In genomic region chr17:64037180-64037579, GRCh38 we compare ENCODE assay signal across 24 cellular contexts. TPM values are rescaled to one million over a fixed set of nuclear protein-coding genes. Genes with fewer than 3 reads are reported as not detected.
"Had no signal": no experiment of that assay in that cellular context is flagged by ENCODE, and none has a peak within 500 bp of the region (broad histone marks: within the 10 kb centered on the region; RNA-seq: fewer than 3 reads in every experiment).

No MANE protein-coding gene starts in this region.

- H3K4me3 Mint-ChIP-seq: activated CD4-positive, alpha-beta T cell treated with anti-CD3 and anti-CD28 coated beads for 36 hours; stimulated activated memory B cell treated with anti-CD40 and anti-IgM and Interleukin-4, amounts not matched to agents 10 μg/mL and 1 μg/mL and 100 μg/mL, for 72 hours; stimulated activated naive CD8-positive, alpha-beta T cell treated with anti-CD3 and anti-CD28 coated beads, Interleukin-15, amount 100 ng/mL, for 72 hours had no signal

- H3K4me1 ChIP-seq: breast epithelium, gastrocnemius medialis, left ventricle myocardium inferior, prostate gland, thyroid gland had no signal

- H3K27me3 Mint-ChIP-seq: activated CD4-positive, alpha-beta T cell treated with anti-CD3 and anti-CD28 coated beads for 36 hours; naive B cell; stimulated activated memory B cell treated with anti-CD40 and anti-IgM and Interleukin-4, amounts not matched to agents 10 μg/mL and 1 μg/mL and 100 μg/mL, for 72 hours; stimulated activated naive CD8-positive, alpha-beta T cell treated with anti-CD3 and anti-CD28 coated beads, Interleukin-15, amount 100 ng/mL, for 72 hours had no signal

- H3K27ac Mint-ChIP-seq: activated CD4-positive, alpha-beta T cell treated with anti-CD3 and anti-CD28 coated beads for 36 hours; stimulated activated memory B cell treated with anti-CD40 and anti-IgM and Interleukin-4, amounts not matched to agents 10 μg/mL and 1 μg/mL and 100 μg/mL, for 72 hours had no signal

- ATAC-seq: activated CD4-positive, alpha-beta T cell treated with anti-CD3 and anti-CD28 coated beads for 36 hours; activated naive CD4-positive, alpha-beta T cell treated with anti-CD3 and anti-CD28 coated beads, Interleukin-2, amount 50 U/mL, for 72 hours; gastrocnemius medialis; pancreas; sciatic nerve; stimulated activated memory B cell treated with anti-CD40 and anti-IgM and Interleukin-4, amounts not matched to agents 10 μg/mL and 1 μg/mL and 100 μg/mL, for 72 hours; stimulated activated naive CD8-positive, alpha-beta T cell treated with anti-CD3 and anti-CD28 coated beads, Interleukin-15, amount 100 ng/mL, for 72 hours had no signal

- H3K9me3 Mint-ChIP-seq: activated naive CD4-positive, alpha-beta T cell treated with anti-CD3 and anti-CD28 coated beads, Interleukin-2, amount 50 U/mL, for 72 hours; naive B cell; stimulated activated memory B cell treated with anti-CD40 and anti-IgM and Interleukin-4, amounts not matched to agents 10 μg/mL and 1 μg/mL and 100 μg/mL, for 72 hours; stimulated activated naive CD8-positive, alpha-beta T cell treated with anti-CD3 and anti-CD28 coated beads, Interleukin-15, amount 100 ng/mL, for 72 hours had no signal

- FAIRE-seq: pancreas, small intestine had no signal

- DNase-seq: activated CD4-positive, alpha-beta T cell treated with anti-CD3 and anti-CD28 coated beads for 36 hours; activated CD4-positive, CD25-positive, alpha-beta regulatory T cell; activated naive CD4-positive, alpha-beta T cell; activated T-cell treated with anti-CD3 and anti-CD28 coated beads, Interleukin-2, amount 50 U/mL, for 48 hours; central memory CD4-positive, alpha-beta T cell; effector CD4-positive, alpha-beta T cell; erythroblast; gastrocnemius medialis; glutamatergic neuron; left ventricle myocardium inferior; naive B cell; retina; stimulated activated CD4-positive, alpha-beta T cell treated with anti-CD3 and anti-CD28 coated beads, Interleukin-4, amount 100 ng/mL, for 24 hours; stimulated activated naive CD8-positive, alpha-beta T cell treated with anti-CD3 and anti-CD28 coated beads, Interleukin-15, amount 100 ng/mL, for 72 hours; substantia nigra; thyroid gland had no signal

- H3K36me3 Mint-ChIP-seq: naive B cell had no signal

- H3K27ac ChIP-seq: breast epithelium, gastrocnemius medialis, left ventricle myocardium inferior, pancreas, prostate gland, thyroid gland had no signal

- H3K9me3 ChIP-seq: breast epithelium, gastrocnemius medialis, left ventricle myocardium inferior, pancreas, prostate gland, thyroid gland had no signal

- H3K4me3 ChIP-seq: breast epithelium, gastrocnemius medialis, left ventricle myocardium inferior, pancreas, prostate gland, thyroid gland had no signal

- H3K36me3 ChIP-seq: breast epithelium, gastrocnemius medialis, pancreas, prostate gland, thyroid gland had no signal

- H3K4me1 Mint-ChIP-seq: naive B cell; stimulated activated memory B cell treated with anti-CD40 and anti-IgM and Interleukin-4, amounts not matched to agents 10 μg/mL and 1 μg/mL and 100 μg/mL, for 72 hours had no signal

- H3K27me3 ChIP-seq: breast epithelium, gastrocnemius medialis, pancreas, thyroid gland had no signal

RNA-seq across cellular contexts. Expression of gene ICAM2, which starts 16.7 kb away (rescaled TPM):
- polyA plus RNA-seq: neural cell had no signal

RNA-seq across cellular contexts. Expression of gene PRR29, which starts 39.0 kb away (rescaled TPM):
- total RNA-seq: left ventricle myocardium inferior had no signal
